Comparison of ENCODE assay signal across 1 cellular context in the genomic region with DNA sequence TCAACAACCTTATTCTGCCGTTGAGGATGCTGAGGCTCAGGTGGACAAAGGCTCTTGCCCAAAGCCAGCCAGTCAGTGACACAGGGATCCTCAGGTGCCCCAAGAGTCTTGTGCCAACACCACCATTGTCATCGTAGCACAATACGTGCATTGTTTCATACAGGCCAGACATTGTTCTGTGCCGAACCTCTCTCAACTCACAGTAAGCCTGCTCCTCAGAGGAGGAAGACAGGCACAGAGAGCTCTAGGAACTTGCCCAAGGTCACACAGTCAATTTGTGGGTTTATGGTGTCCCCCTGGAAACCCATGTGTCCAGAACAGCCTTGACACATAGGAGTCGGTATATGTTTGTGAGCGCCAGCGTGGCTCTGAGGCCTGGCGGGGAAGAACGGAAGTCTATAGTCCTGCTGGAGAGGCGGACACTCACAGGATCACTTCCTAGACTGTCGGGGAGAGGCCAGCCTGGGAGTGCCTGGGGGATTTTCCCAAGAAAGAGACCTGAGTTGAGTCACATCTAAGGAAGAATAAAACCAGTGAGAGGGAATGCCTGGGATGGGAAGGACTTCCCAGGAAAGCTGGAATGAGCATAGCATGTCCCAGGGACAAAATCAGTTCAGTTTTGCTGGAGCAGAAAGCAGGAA.
TF ChIP-seq lines count a peak whose summit lies in the region.

No MANE protein-coding gene starts in this region.

TF ChIP-seq in endothelial cell of umbilical vein, 7 proteins besides CTCF, POLR2A, EP300 and RAD21:
- no peak for TF ChIP-seq MYC (IDR thresholded peaks at IDR 0.05; ENCODE audit: low read depth, low read length)
- no peak for TF ChIP-seq POLR2AphosphoS5 (IDR thresholded peaks at IDR 0.05; ENCODE audit: insufficient read depth, low read depth, low read length)
- no peak for TF ChIP-seq JUN (IDR thresholded peaks at IDR 0.05; ENCODE audit: borderline replicate concordance, insufficient read depth, insufficient read length, low read depth)
- no peak for TF ChIP-seq FOS (IDR thresholded peaks at IDR 0.05; ENCODE audit: borderline replicate concordance, insufficient read depth, low read length)
- TF ChIP-seq, protein P1, sequence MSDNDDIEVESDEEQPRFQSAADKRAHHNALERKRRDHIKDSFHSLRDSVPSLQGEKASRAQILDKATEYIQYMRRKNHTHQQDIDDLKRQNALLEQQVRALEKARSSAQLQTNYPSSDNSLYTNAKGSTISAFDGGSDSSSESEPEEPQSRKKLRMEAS (IDR thresholded peaks at IDR 0.05; ENCODE audit: insufficient read depth, insufficient read length), result no peak
- no peak for TF ChIP-seq EZH2 (IDR thresholded peaks at IDR 0.05; ENCODE audit: borderline replicate concordance, low read depth, low read length, severe bottlenecking)
- no peak for TF ChIP-seq GATA2 (IDR thresholded peaks at IDR 0.05; ENCODE audit: insufficient read depth, insufficient read length, low read depth, low read length)
TF ChIP-seq in endothelial cell of umbilical vein: peak in this region for 0.
